In genomic region chr1:92366045-92366405, GRCh38 we compare ENCODE assay signal across 15 cellular contexts.
A peak's percentile ranks its signal among the peaks of the same experiment; 100 is the strongest.
DNase-seq lines count a peak whose midpoint lies in the region; ATAC-seq lines count a peak whose summit lies in the region.
"Had no signal": no experiment of that assay in that cellular context is flagged by ENCODE, and none has a peak within 500 bp of the region (broad histone marks: within the 10 kb centered on the region; RNA-seq: fewer than 3 reads in every experiment).

No MANE protein-coding gene starts in this region.

- no peaks in the 10 kb centered on the region for H3K9me3 Mint-ChIP-seq in activated naive CD4-positive, alpha-beta T cell treated with anti-CD3 and anti-CD28 coated beads, Interleukin-2, amount 10 ng/mL, durations not matched to agents 7 days and 5 days
- no peaks in the 10 kb centered on the region for H3K9me3 Mint-ChIP-seq in activated naive CD4-positive, alpha-beta T cell treated with anti-CD3 and anti-CD28 coated beads for 36 hours
- H3K9me3 Mint-ChIP-seq in T-cell = no peaks in the 10 kb centered on the region
- no peaks in the 10 kb centered on the region for H3K9me3 Mint-ChIP-seq in activated naive CD8-positive, alpha-beta T cell treated with anti-CD3 and anti-CD28 coated beads, Interleukin-2, amount 10 ng/mL, durations not matched to agents 7 days and 5 days
- H3K9me3 Mint-ChIP-seq in stimulated activated naive CD8-positive, alpha-beta T cell treated with anti-CD3 and anti-CD28 coated beads, Interleukin-15, Interleukin-2, amounts not matched to agents 100 ng/mL and 50 ng/mL, for 24 hours = no peaks in the 10 kb centered on the region

- peak overlapping the region; percentile 59 for H3K27ac Mint-ChIP-seq in activated naive CD4-positive, alpha-beta T cell treated with anti-CD3 and anti-CD28 coated beads, Interleukin-2, amount 10 ng/mL, durations not matched to agents 7 days and 5 days
- no peak overlapping the region for H3K27ac Mint-ChIP-seq in activated naive CD4-positive, alpha-beta T cell treated with anti-CD3 and anti-CD28 coated beads for 36 hours
- peak overlapping the region; percentile 46 to 69 for H3K27ac Mint-ChIP-seq in T-cell
- peak overlapping the region; percentile 72 for H3K27ac Mint-ChIP-seq in activated naive CD8-positive, alpha-beta T cell treated with anti-CD3 and anti-CD28 coated beads, Interleukin-2, amount 10 ng/mL, durations not matched to agents 7 days and 5 days
- H3K27ac Mint-ChIP-seq in stimulated activated naive CD8-positive, alpha-beta T cell treated with anti-CD3 and anti-CD28 coated beads, Interleukin-15, Interleukin-2, amounts not matched to agents 100 ng/mL and 50 ng/mL, for 24 hours = peak overlapping the region; percentile 78

- peaks cover 42% of the 10 kb centered on the region for H3K4me1 Mint-ChIP-seq in activated naive CD4-positive, alpha-beta T cell treated with anti-CD3 and anti-CD28 coated beads, Interleukin-2, amount 10 ng/mL, durations not matched to agents 7 days and 5 days
- H3K4me1 Mint-ChIP-seq in activated naive CD4-positive, alpha-beta T cell treated with anti-CD3 and anti-CD28 coated beads for 36 hours (ENCODE audit: low read depth) = peaks cover 39% of the 10 kb centered on the region
- H3K4me1 Mint-ChIP-seq in T-cell = peaks cover 45 to 56% (median 50%) of the 10 kb centered on the region in 3 donors
- H3K4me1 Mint-ChIP-seq in activated naive CD8-positive, alpha-beta T cell treated with anti-CD3 and anti-CD28 coated beads, Interleukin-2, amount 10 ng/mL, durations not matched to agents 7 days and 5 days = peaks cover 49% of the 10 kb centered on the region
- H3K4me1 Mint-ChIP-seq in stimulated activated naive CD8-positive, alpha-beta T cell treated with anti-CD3 and anti-CD28 coated beads, Interleukin-15, Interleukin-2, amounts not matched to agents 100 ng/mL and 50 ng/mL, for 24 hours (ENCODE audit: low read depth) = peaks cover 53% of the 10 kb centered on the region

- peaks cover 38% of the 10 kb centered on the region for H3K36me3 Mint-ChIP-seq in activated naive CD4-positive, alpha-beta T cell treated with anti-CD3 and anti-CD28 coated beads, Interleukin-2, amount 10 ng/mL, durations not matched to agents 7 days and 5 days
- peaks cover 22% of the 10 kb centered on the region for H3K36me3 Mint-ChIP-seq in activated naive CD4-positive, alpha-beta T cell treated with anti-CD3 and anti-CD28 coated beads for 36 hours (ENCODE audit: low read depth)
- H3K36me3 Mint-ChIP-seq in T-cell = peaks cover 25% of the 10 kb centered on the region
- peaks cover 40% of the 10 kb centered on the region for H3K36me3 Mint-ChIP-seq in activated naive CD8-positive, alpha-beta T cell treated with anti-CD3 and anti-CD28 coated beads, Interleukin-2, amount 10 ng/mL, durations not matched to agents 7 days and 5 days
- H3K36me3 Mint-ChIP-seq in stimulated activated naive CD8-positive, alpha-beta T cell treated with anti-CD3 and anti-CD28 coated beads, Interleukin-15, Interleukin-2, amounts not matched to agents 100 ng/mL and 50 ng/mL, for 24 hours (ENCODE audit: low read depth) = peaks cover 59% of the 10 kb centered on the region

- no peaks in the 10 kb centered on the region for H3K27me3 Mint-ChIP-seq in activated naive CD4-positive, alpha-beta T cell treated with anti-CD3 and anti-CD28 coated beads, Interleukin-2, amount 10 ng/mL, durations not matched to agents 7 days and 5 days
- H3K27me3 Mint-ChIP-seq in activated naive CD4-positive, alpha-beta T cell treated with anti-CD3 and anti-CD28 coated beads for 36 hours (ENCODE audit: low read depth) = no peaks in the 10 kb centered on the region
- no peaks in the 10 kb centered on the region for H3K27me3 Mint-ChIP-seq in T-cell
- no peaks in the 10 kb centered on the region for H3K27me3 Mint-ChIP-seq in activated naive CD8-positive, alpha-beta T cell treated with anti-CD3 and anti-CD28 coated beads, Interleukin-2, amount 10 ng/mL, durations not matched to agents 7 days and 5 days
- H3K27me3 Mint-ChIP-seq in stimulated activated naive CD8-positive, alpha-beta T cell treated with anti-CD3 and anti-CD28 coated beads, Interleukin-15, Interleukin-2, amounts not matched to agents 100 ng/mL and 50 ng/mL, for 24 hours = no peaks in the 10 kb centered on the region

- ATAC-seq in T-cell (replicated peaks in 1 of 4) = peak in 2 of 4 experiments; percentile 24 to 41
- peak; percentile 21 for ATAC-seq in activated naive CD8-positive, alpha-beta T cell treated with anti-CD3 and anti-CD28 coated beads, Interleukin-2, amount 10 ng/mL, durations not matched to agents 7 days and 5 days (ENCODE audit: low read depth)
- no peak for ATAC-seq in GM19023 (IDR thresholded peaks at IDR 0.05; ENCODE audit: unreplicated experiment)

- H3K4me3 Mint-ChIP-seq in activated naive CD4-positive, alpha-beta T cell treated with anti-CD3 and anti-CD28 coated beads, Interleukin-2, amount 10 ng/mL, durations not matched to agents 7 days and 5 days = no peak overlapping the region
- H3K4me3 Mint-ChIP-seq in activated naive CD4-positive, alpha-beta T cell treated with anti-CD3 and anti-CD28 coated beads for 36 hours = no peak overlapping the region
- no peak overlapping the region for H3K4me3 Mint-ChIP-seq in T-cell
- peak overlapping the region; percentile 48 for H3K4me3 Mint-ChIP-seq in activated naive CD8-positive, alpha-beta T cell treated with anti-CD3 and anti-CD28 coated beads, Interleukin-2, amount 10 ng/mL, durations not matched to agents 7 days and 5 days
- peak overlapping the region; percentile 35 for H3K4me3 Mint-ChIP-seq in stimulated activated naive CD8-positive, alpha-beta T cell treated with anti-CD3 and anti-CD28 coated beads, Interleukin-15, Interleukin-2, amounts not matched to agents 100 ng/mL and 50 ng/mL, for 24 hours

- DNase-seq in activated naive CD4-positive, alpha-beta T cell treated with anti-CD3 and anti-CD28 coated beads, Interleukin-2, amount 10 ng/mL, durations not matched to agents 7 days and 5 days = no peak
- no peak for DNase-seq in activated naive CD4-positive, alpha-beta T cell treated with anti-CD3 and anti-CD28 coated beads for 36 hours
- DNase-seq in T-cell (no peak), midbrain (lab: John Stamatoyannopoulos, UW) (no peak)
- DNase-seq in activated naive CD8-positive, alpha-beta T cell treated with anti-CD3 and anti-CD28 coated beads, Interleukin-2, amount 10 ng/mL, durations not matched to agents 7 days and 5 days = no peak
- DNase-seq: activated effector memory CD4-positive, alpha-beta T cell treated with Interleukin-2 at 50 U/mL for 16 hours; anterior cingulate cortex; KG1; kidney glomerular epithelial cell; MV-4-11; NCI-H1694 treated with DMSO at 0.1 percent for 48 hours; stimulated activated CD4-positive, alpha-beta T cell treated with anti-CD3 and anti-CD28 coated beads, Interleukin-1b, Interleukin-23, amount 100 ng/mL, for 48 hours; stimulated activated naive CD4-positive, alpha-beta T cell had no signal

- intact Hi-C loops in activated naive CD4-positive, alpha-beta T cell treated with anti-CD3 and anti-CD28 coated beads for 36 hours (cut with micrococcal nuclease) = no loop called here

- POLR2A ChIA-PET in T-cell (lab: Charles Lee) = no interaction called here
- POLR2A ChIA-PET in activated naive CD8-positive, alpha-beta T cell treated with anti-CD3 and anti-CD28 coated beads, Interleukin-2, amount 10 ng/mL, durations not matched to agents 7 days and 5 days (lab: Charles Lee) = interaction anchor here (0.9 to 2.2 kb wide), 5 partner anchors 44 to 120 kb away, joined by 3 to 12 read pairs (median 4); partner anchors contain the start of gene GFI1

- CTCF ChIA-PET in activated naive CD4-positive, alpha-beta T cell treated with anti-CD3 and anti-CD28 coated beads, Interleukin-2, amount 10 ng/mL, durations not matched to agents 7 days and 5 days (lab: Charles Lee) = interaction anchor here (1.1 to 1.6 kb wide), 2 partner anchors 18 to 52 kb away, joined by 3 read pairs; no protein-coding TSS in a partner anchor
- CTCF ChIA-PET in activated naive CD4-positive, alpha-beta T cell treated with anti-CD3 and anti-CD28 coated beads for 36 hours (lab: Charles Lee) = interaction anchor here (0.6 to 1.2 kb wide), 2 partner anchors 14 to 56 kb away, joined by 3 to 4 read pairs; no protein-coding TSS in a partner anchor
- CTCF ChIA-PET in T-cell (lab: Charles Lee) = interaction anchor here (0.7 to 1.2 kb wide), 2 partner anchors 56 to 853 kb away, joined by 3 read pairs; no protein-coding TSS in a partner anchor

Comparison
In these comparisons a context has a peak if more than half of its experiments do, and no peak if none do; other contexts are left out.
1. H3K4me3 Mint-ChIP-seq: peak in activated naive CD8-positive, alpha-beta T cell treated with anti-CD3 and anti-CD28 coated beads, Interleukin-2, amount 10 ng/mL, durations not matched to agents 7 days and 5 days (single experiment) and stimulated activated naive CD8-positive, alpha-beta T cell treated with anti-CD3 and anti-CD28 coated beads, Interleukin-15, Interleukin-2, amounts not matched to agents 100 ng/mL and 50 ng/mL, for 24 hours (single experiment); none in activated naive CD4-positive, alpha-beta T cell treated with anti-CD3 and anti-CD28 coated beads, Interleukin-2, amount 10 ng/mL, durations not matched to agents 7 days and 5 days (single experiment), activated naive CD4-positive, alpha-beta T cell treated with anti-CD3 and anti-CD28 coated beads for 36 hours (single experiment) and T-cell (0 of 3).